In genomic region chr1:167928457-167928852, GRCh38 we compare ENCODE assay signal across 18 cellular contexts.
"Had no signal": no experiment of that assay in that cellular context is flagged by ENCODE, and none has a peak within 500 bp of the region (broad histone marks: within the 10 kb centered on the region; RNA-seq: fewer than 3 reads in every experiment).

No MANE protein-coding gene starts in this region.

- FAIRE-seq: astrocyte, keratinocyte had no signal

- H3K27me3 ChIP-seq: dorsolateral prefrontal cortex, left lung, upper lobe of right lung had no signal

- H3K9me3 Mint-ChIP-seq: memory B cell; natural killer cell treated with Interleukin-12 subunit alpha and Interleukin-12 subunit beta and Interleukin-15 and Interleukin-18, amount 100 ng/mL, for 72 hours; stimulated activated naive CD8-positive, alpha-beta T cell treated with anti-CD3 and anti-CD28 coated beads, Interleukin-15, amount 100 ng/mL, for 72 hours; T-cell had no signal

- H3K9me3 ChIP-seq: left lung, upper lobe of right lung had no signal

- ATAC-seq: activated CD8-positive, alpha-beta memory T cell treated with anti-CD3 and anti-CD28 coated beads, Interleukin-2, amount 10 ng/mL, durations not matched to agents 7 days and 5 days; left lung; natural killer cell treated with Interleukin-12 subunit alpha and Interleukin-12 subunit beta and Interleukin-15 and Interleukin-18, amount 100 ng/mL, for 72 hours; right cardiac atrium; stimulated activated naive CD8-positive, alpha-beta T cell treated with anti-CD3 and anti-CD28 coated beads, Interleukin-15, amount 100 ng/mL, for 72 hours; T-cell; upper lobe of right lung had no signal

- H3K4me3 ChIP-seq: dorsolateral prefrontal cortex, left lung, upper lobe of right lung had no signal

- H3K27me3 Mint-ChIP-seq: activated CD8-positive, alpha-beta memory T cell treated with anti-CD3 and anti-CD28 coated beads, Interleukin-2, amount 10 ng/mL, durations not matched to agents 7 days and 5 days; memory B cell; natural killer cell treated with Interleukin-12 subunit alpha and Interleukin-12 subunit beta and Interleukin-15 and Interleukin-18, amount 100 ng/mL, for 72 hours; stimulated activated naive CD8-positive, alpha-beta T cell treated with anti-CD3 and anti-CD28 coated beads, Interleukin-15, amount 100 ng/mL, for 72 hours; T-cell had no signal

- H3K27ac Mint-ChIP-seq: activated CD8-positive, alpha-beta memory T cell treated with anti-CD3 and anti-CD28 coated beads, Interleukin-2, amount 10 ng/mL, durations not matched to agents 7 days and 5 days; memory B cell; natural killer cell treated with Interleukin-12 subunit alpha and Interleukin-12 subunit beta and Interleukin-15 and Interleukin-18, amount 100 ng/mL, for 72 hours; stimulated activated naive CD8-positive, alpha-beta T cell treated with anti-CD3 and anti-CD28 coated beads, Interleukin-15, amount 100 ng/mL, for 72 hours; T-cell had no signal

- H3K36me3 ChIP-seq: left lung, upper lobe of right lung had no signal

- DNase-seq: activated CD4-positive, alpha-beta T cell treated with anti-CD3 and anti-CD28 coated beads for 1 hour; activated CD4-positive, alpha-beta T cell treated with anti-CD3 and anti-CD28 coated beads, Interleukin-2, amount 50 U/mL, for 48 hours; activated CD8-positive, alpha-beta memory T cell treated with anti-CD3 and anti-CD28 coated beads, Interleukin-2, amount 10 ng/mL, durations not matched to agents 7 days and 5 days; activated naive CD4-positive, alpha-beta T cell treated with anti-CD3 and anti-CD28 coated beads, Interleukin-2, amount 50 U/mL, for 16 hours; activated T-cell treated with anti-CD3 and anti-CD28 coated beads, Interleukin-2, amount 50 U/mL, for 1 hour; dorsolateral prefrontal cortex; hippocampal formation; left lung; nucleus accumbens; stimulated activated naive CD8-positive, alpha-beta T cell treated with anti-CD3 and anti-CD28 coated beads, Interleukin-15, amount 100 ng/mL, for 72 hours; T-cell; T-helper 9 cell had no signal

- H3K4me3 Mint-ChIP-seq: activated CD8-positive, alpha-beta memory T cell treated with anti-CD3 and anti-CD28 coated beads, Interleukin-2, amount 10 ng/mL, durations not matched to agents 7 days and 5 days; memory B cell; natural killer cell treated with Interleukin-12 subunit alpha and Interleukin-12 subunit beta and Interleukin-15 and Interleukin-18, amount 100 ng/mL, for 72 hours; stimulated activated naive CD8-positive, alpha-beta T cell treated with anti-CD3 and anti-CD28 coated beads, Interleukin-15, amount 100 ng/mL, for 72 hours; T-cell had no signal

- H3K27ac ChIP-seq: dorsolateral prefrontal cortex, left lung, upper lobe of right lung had no signal

- H3K36me3 Mint-ChIP-seq: memory B cell; natural killer cell treated with Interleukin-12 subunit alpha and Interleukin-12 subunit beta and Interleukin-15 and Interleukin-18, amount 100 ng/mL, for 72 hours had no signal
